8 cellular contexts compared by ENCODE assay signal in the genomic region with DNA sequence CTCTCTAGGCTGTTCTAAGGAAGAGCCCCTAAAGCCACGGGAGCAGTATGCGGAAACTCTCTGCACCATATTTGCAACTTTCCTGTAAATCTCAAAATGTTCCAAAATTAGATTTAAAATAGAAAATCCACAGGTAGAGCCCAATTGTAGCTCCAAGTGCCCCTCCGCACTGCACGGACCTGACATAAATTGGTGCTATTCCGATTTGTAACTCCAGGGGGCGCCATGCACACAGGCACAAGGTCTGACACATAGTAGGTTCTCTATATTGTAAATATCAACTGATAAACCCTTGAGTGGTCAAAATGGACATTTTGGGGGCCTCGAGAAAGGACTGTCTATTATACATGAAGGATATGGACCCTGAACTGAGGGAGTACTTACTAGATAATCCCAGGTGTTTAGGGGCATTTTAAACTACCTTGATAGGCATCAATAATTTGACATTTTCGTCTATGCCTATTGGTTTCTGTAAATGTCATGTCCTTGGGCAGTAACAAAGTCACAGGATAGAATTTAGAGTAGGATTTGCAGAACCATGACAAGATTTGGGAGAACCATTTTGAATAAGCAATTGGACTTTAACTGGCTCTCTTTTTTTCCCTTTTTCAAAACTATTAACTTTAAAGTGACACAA. TPM values are rescaled to one million over a fixed set of nuclear protein-coding genes. Genes with fewer than 3 reads are reported as not detected.
A peak's percentile ranks its signal among the peaks of the same experiment; 100 is the strongest.
DNase-seq lines count a peak whose midpoint lies in the region; ATAC-seq, FAIRE-seq and TF ChIP-seq lines count a peak whose summit lies in the region.

No MANE protein-coding gene starts in this region.

- no peak overlapping the region for H3K27ac Mint-ChIP-seq in astrocyte (ENCODE audit: unreplicated experiment)

- peak in 1 of 8 donors; percentile 55 for ATAC-seq in heart right ventricle
- no peak for ATAC-seq in Right ventricle myocardium inferior
- no peak for ATAC-seq in GM18502 (IDR thresholded peaks at IDR 0.05; ENCODE audit: poor library complexity, unreplicated experiment)

- no peak overlapping the region for H2AFZ ChIP-seq in astrocyte (ENCODE audit: low read depth, low read length)

- DNase-seq in heart right ventricle (peak in 1 of 2 donors; percentile 18), Right ventricle myocardium inferior (ENCODE audit: missing footprints) (no peak), T follicular helper cell (ENCODE audit: low read depth) (peak; percentile 49), astrocyte (ENCODE audit: low read depth) (no peak), amniotic stem cell (lab: John Stamatoyannopoulos, UW) (no peak)
- peak; percentile 4 to 5 for DNase-seq in stimulated activated CD8-positive, alpha-beta memory T cell treated with anti-CD3 and anti-CD28 coated beads, Interleukin-15, amount 100 ng/mL, for 48 hours (ENCODE audit: low read depth in 2 of 2)

- FAIRE-seq in astrocyte (lab: Jason Lieb, UNC), result no peak

- H3K27me3 ChIP-seq in heart right ventricle, result peaks cover 0 to 75% (median 50%) of the 10 kb centered on the region in 7 donors
- peaks cover 3% of the 10 kb centered on the region for H3K27me3 ChIP-seq in astrocyte (ENCODE audit: insufficient read depth, low read length)
- peaks cover 0 to 3% (median 0%) of the 10 kb centered on the region in 4 donors for H3K27me3 ChIP-seq in liver (ENCODE audit: control insufficient read depth in 4 of 4, insufficient read depth in 4 of 4, low read length in 3 of 4)

- H3K36me3 Mint-ChIP-seq in astrocyte (ENCODE audit: low read depth, unreplicated experiment), result no peaks in the 10 kb centered on the region

- no peak overlapping the region for H3K4me3 Mint-ChIP-seq in astrocyte (ENCODE audit: unreplicated experiment)

- H3K4me1 ChIP-seq in heart right ventricle (no peaks in the 10 kb centered on the region), astrocyte (ENCODE audit: insufficient read depth, low read length) (no peaks in the 10 kb centered on the region), liver (ENCODE audit: control insufficient read depth in 4 of 4, insufficient read depth in 4 of 4, low read length in 3 of 4) (no peaks in the 10 kb centered on the region)

- H3K4me3 ChIP-seq in heart right ventricle (no peak overlapping the region), astrocyte (ENCODE audit: insufficient read depth, low read depth, low read length) (no peak overlapping the region), liver (ENCODE audit: low read depth in 1 of 3, low read length in 3 of 3) (no peak overlapping the region)

- H3K27ac ChIP-seq in heart right ventricle (no peak overlapping the region), astrocyte (ENCODE audit: low read depth, low read length) (no peak overlapping the region), liver (ENCODE audit: low read depth in 1 of 2, low read length in 2 of 2) (no peak overlapping the region)

- H3K4me1 Mint-ChIP-seq in astrocyte (ENCODE audit: low read depth, unreplicated experiment), result no peaks in the 10 kb centered on the region

- no peak overlapping the region for H3K4me2 ChIP-seq in astrocyte (ENCODE audit: low read length)

- H3K36me3 ChIP-seq in heart right ventricle (no peaks in the 10 kb centered on the region), astrocyte (ENCODE audit: insufficient read depth, low read length) (no peaks in the 10 kb centered on the region), liver (ENCODE audit: control insufficient read depth in 4 of 4, insufficient read depth in 3 of 4, low read depth in 1 of 4, low read length in 3 of 4) (no peaks in the 10 kb centered on the region)

- no peaks in the 10 kb centered on the region for H4K20me1 ChIP-seq in astrocyte (ENCODE audit: insufficient read depth, low read length)

- H3K9ac ChIP-seq in astrocyte (ENCODE audit: low read length) (no peak overlapping the region), liver (ENCODE audit: low read depth in 1 of 2, low read length in 2 of 2) (no peak overlapping the region)

- peaks cover 71% of the 10 kb centered on the region for H3K27me3 Mint-ChIP-seq in astrocyte (ENCODE audit: low read depth, unreplicated experiment)

- H3K79me2 ChIP-seq in astrocyte (ENCODE audit: insufficient read depth, low read length), result no peaks in the 10 kb centered on the region

- peak; percentile 60 to 87 (median 82) for TF ChIP-seq CTCF in heart right ventricle (IDR thresholded peaks at IDR 0.05)
- peak; percentile 69 for TF ChIP-seq CTCF in astrocyte (IDR thresholded peaks at IDR 0.05; ENCODE audit: insufficient read depth, low read depth, low read length)
- peak; percentile 72 for TF ChIP-seq CTCF in liver (IDR thresholded peaks at IDR 0.05; ENCODE audit: low read depth, low read length, missing input control)

- peak; percentile 77 for TF ChIP-seq RAD21 in liver (IDR thresholded peaks at IDR 0.05)

- intact Hi-C loops in heart right ventricle (cut with DNase I) (loop anchor here (1.0 to 10.0 kb wide), 10 partner anchors 62 to 582 kb away; a partner anchor contains a TSS), Right ventricle myocardium inferior (cut with DNase I) (loop anchor here (2.0 to 10.0 kb wide), 2 partner anchors 92 to 576 kb away; a partner anchor contains a TSS)

- WGBS in heart right ventricle, 2 donors, result 7 to 9% methylated on average over 8 of the region's 8 CpGs
- WGBS in liver, result 12% methylated on average over 8 of the region's 8 CpGs

- no peaks in the 10 kb centered on the region for H3K9me3 Mint-ChIP-seq in astrocyte (ENCODE audit: unreplicated experiment)

- H3K9me3 ChIP-seq in heart right ventricle, result no peaks in the 10 kb centered on the region
- H3K9me3 ChIP-seq in astrocyte (ENCODE audit: insufficient read depth, low read depth, low read length), result no peaks in the 10 kb centered on the region
- H3K9me3 ChIP-seq in liver (ENCODE audit: control insufficient read depth in 4 of 4, low read length in 3 of 4), result no peaks in the 10 kb centered on the region

TF ChIP-seq in liver, 16 proteins besides CTCF, POLR2A, EP300 and RAD21:
- no peak for TF ChIP-seq SP1 (IDR thresholded peaks at IDR 0.05)
- TF ChIP-seq JUND (IDR thresholded peaks at IDR 0.05), result no peak
- no peak for TF ChIP-seq HNF4A (conservative IDR thresholded peaks at IDR 0.05)
- TF ChIP-seq, protein P1, sequence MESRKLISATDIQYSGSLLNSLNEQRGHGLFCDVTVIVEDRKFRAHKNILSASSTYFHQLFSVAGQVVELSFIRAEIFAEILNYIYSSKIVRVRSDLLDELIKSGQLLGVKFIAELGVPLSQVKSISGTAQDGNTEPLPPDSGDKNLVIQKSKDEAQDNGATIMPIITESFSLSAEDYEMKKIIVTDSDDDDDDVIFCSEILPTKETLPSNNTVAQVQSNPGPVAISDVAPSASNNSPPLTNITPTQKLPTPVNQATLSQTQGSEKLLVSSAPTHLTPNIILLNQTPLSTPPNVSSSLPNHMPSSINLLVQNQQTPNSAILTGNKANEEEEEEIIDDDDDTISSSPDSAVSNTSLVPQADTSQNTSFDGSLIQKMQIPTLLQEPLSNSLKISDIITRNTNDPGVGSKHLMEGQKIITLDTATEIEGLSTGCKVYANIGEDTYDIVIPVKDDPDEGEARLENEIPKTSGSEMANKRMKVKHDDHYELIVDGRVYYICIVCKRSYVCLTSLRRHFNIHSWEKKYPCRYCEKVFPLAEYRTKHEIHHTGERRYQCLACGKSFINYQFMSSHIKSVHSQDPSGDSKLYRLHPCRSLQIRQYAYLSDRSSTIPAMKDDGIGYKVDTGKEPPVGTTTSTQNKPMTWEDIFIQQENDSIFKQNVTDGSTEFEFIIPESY (IDR thresholded peaks at IDR 0.05), result no peak
- no peak for TF ChIP-seq HNF4G (IDR thresholded peaks at IDR 0.05)
- TF ChIP-seq EGR1 (IDR thresholded peaks at IDR 0.05; ENCODE audit: low read depth in 2 of 2), result no peak
- TF ChIP-seq, protein P2, sequence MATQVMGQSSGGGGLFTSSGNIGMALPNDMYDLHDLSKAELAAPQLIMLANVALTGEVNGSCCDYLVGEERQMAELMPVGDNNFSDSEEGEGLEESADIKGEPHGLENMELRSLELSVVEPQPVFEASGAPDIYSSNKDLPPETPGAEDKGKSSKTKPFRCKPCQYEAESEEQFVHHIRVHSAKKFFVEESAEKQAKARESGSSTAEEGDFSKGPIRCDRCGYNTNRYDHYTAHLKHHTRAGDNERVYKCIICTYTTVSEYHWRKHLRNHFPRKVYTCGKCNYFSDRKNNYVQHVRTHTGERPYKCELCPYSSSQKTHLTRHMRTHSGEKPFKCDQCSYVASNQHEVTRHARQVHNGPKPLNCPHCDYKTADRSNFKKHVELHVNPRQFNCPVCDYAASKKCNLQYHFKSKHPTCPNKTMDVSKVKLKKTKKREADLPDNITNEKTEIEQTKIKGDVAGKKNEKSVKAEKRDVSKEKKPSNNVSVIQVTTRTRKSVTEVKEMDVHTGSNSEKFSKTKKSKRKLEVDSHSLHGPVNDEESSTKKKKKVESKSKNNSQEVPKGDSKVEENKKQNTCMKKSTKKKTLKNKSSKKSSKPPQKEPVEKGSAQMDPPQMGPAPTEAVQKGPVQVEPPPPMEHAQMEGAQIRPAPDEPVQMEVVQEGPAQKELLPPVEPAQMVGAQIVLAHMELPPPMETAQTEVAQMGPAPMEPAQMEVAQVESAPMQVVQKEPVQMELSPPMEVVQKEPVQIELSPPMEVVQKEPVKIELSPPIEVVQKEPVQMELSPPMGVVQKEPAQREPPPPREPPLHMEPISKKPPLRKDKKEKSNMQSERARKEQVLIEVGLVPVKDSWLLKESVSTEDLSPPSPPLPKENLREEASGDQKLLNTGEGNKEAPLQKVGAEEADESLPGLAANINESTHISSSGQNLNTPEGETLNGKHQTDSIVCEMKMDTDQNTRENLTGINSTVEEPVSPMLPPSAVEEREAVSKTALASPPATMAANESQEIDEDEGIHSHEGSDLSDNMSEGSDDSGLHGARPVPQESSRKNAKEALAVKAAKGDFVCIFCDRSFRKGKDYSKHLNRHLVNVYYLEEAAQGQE (IDR thresholded peaks at IDR 0.05), result no peak
- TF ChIP-seq RXRA (IDR thresholded peaks at IDR 0.05), result no peak
- TF ChIP-seq TAF1 (conservative IDR thresholded peaks at IDR 0.05), result no peak
- no peak for TF ChIP-seq NR2F2 (IDR thresholded peaks at IDR 0.05)
- no peak for TF ChIP-seq YY1 (IDR thresholded peaks at IDR 0.05)
- TF ChIP-seq FOXA2 (IDR thresholded peaks at IDR 0.05), result no peak
- TF ChIP-seq, protein P3, sequence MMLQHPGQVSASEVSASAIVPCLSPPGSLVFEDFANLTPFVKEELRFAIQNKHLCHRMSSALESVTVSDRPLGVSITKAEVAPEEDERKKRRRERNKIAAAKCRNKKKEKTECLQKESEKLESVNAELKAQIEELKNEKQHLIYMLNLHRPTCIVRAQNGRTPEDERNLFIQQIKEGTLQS (IDR thresholded peaks at IDR 0.05), result no peak
- no peak for TF ChIP-seq FOXA1 (IDR thresholded peaks at IDR 0.05)
- no peak for TF ChIP-seq GABPA (IDR thresholded peaks at IDR 0.05 in 1 of 2, conservative IDR thresholded peaks at IDR 0.05 in 1 of 2)

RNA-seq across cellular contexts. Expression of a gene that starts 36.6 kb away (rescaled TPM):
- total RNA-seq in heart right ventricle, result under 1 TPM in 1 of 10 donors, not detected in 9; 0.04 TPM
- under 1 TPM in 1 of 2 donors, not detected in 1; 0.09 TPM for polyA plus RNA-seq in heart right ventricle
- total RNA-seq in Right ventricle myocardium inferior, result not detected
- total RNA-seq in astrocyte, result 0.18 and 0.26 TPM in 2 replicates
- total RNA-seq in liver, result 1 to 10 TPM in 1 of 2 donors, under 1 TPM in 1; 0.25 to 1.2 TPM
- under 1 TPM in 1 of 2 donors, not detected in 1; 0.46 TPM for polyA plus RNA-seq in liver

Comparison
In these comparisons a context has a peak if more than half of its experiments do, and no peak if none do; other contexts are left out.
1. DNase-seq: peak in T follicular helper cell (single experiment) and stimulated activated CD8-positive, alpha-beta memory T cell treated with anti-CD3 and anti-CD28 coated beads, Interleukin-15, amount 100 ng/mL, for 48 hours (2 of 2); none in Right ventricle myocardium inferior (single experiment), astrocyte (single experiment) and amniotic stem cell (single experiment).
2. Peak in every context shown above with its lines, with median percentiles within 50 percentile points of each other: CTCF ChIP-seq.